Comparison of ENCODE assay signal across 12 cellular contexts in the genomic region with DNA sequence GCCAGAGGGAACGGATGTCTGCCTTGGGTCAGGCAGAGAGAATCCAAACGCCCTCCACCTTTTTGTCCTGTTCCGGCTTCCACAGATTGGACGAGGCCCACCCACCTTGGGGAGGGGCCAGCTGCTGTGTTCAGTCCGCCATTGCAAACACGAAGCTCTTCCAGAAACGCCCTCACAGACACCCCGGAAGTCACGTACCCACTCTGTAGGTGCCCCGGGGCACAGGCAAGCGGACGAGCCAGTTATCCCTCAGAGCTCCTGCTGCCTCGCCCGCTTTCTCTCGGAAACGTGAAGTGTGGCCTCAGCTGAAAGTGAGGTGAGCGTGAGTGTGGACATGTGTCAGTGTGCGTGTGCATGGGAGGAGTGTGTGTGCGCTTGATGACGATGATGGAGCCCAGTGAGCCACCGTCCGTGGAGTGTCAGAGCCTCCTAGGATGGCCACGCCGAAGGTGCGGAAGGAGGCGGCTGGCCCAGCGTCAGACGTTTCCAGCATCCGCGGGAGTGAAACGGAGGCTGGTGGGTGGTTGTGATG.
DNase-seq lines count a peak whose midpoint lies in the region; ATAC-seq and TF ChIP-seq lines count a peak whose summit lies in the region.
"Had no signal": no experiment of that assay in that cellular context is flagged by ENCODE, and none has a peak within 500 bp of the region (broad histone marks: within the 10 kb centered on the region; RNA-seq: fewer than 3 reads in every experiment).

No MANE protein-coding gene starts in this region.

- DNase-seq in Karpas-422, result no peak
- DNase-seq in NCI-H526 (lab: John Stamatoyannopoulos, UW), result peak; percentile 76 to 89
- DNase-seq in upper lobe of right lung, result peak; percentile 36
- no peak for DNase-seq in natural killer cell
- DNase-seq in CD4-positive, alpha-beta T cell, result no peak
- DNase-seq: activated CD8-positive, alpha-beta memory T cell treated with anti-CD3 and anti-CD28 coated beads for 24 hours; activated naive CD8-positive, alpha-beta T cell treated with anti-CD3 and anti-CD28 coated beads, Interleukin-2, amount 10 ng/mL, durations not matched to agents 7 days and 5 days; COR-L47; T-helper 2 cell had no signal

- no peaks in the 10 kb centered on the region for H3K9me2 ChIP-seq in Karpas-422 (replicated peaks; ENCODE audit: insufficient read depth, low read length)

- POLR2A ChIA-PET in CD4-positive, alpha-beta T cell (lab: Charles Lee), result no interaction called here

- H3K27ac ChIP-seq in Karpas-422 (ENCODE audit: low read length) (no peak overlapping the region), VCaP (peak overlapping the region; percentile 83), upper lobe of right lung (no peak overlapping the region)
- H3K27ac ChIP-seq in CD4-positive, alpha-beta T cell (ENCODE audit: low read depth, low read length), result no peak overlapping the region

- H3K9ac ChIP-seq in Karpas-422 (ENCODE audit: low read length), result 0 out of 2 replicates have a peak overlapping the region, but pooled peaks have one; percentile 17

- H3K4me1 Mint-ChIP-seq in natural killer cell, result no peaks in the 10 kb centered on the region
- no peaks in the 10 kb centered on the region for H3K4me1 Mint-ChIP-seq in CD4-positive, alpha-beta T cell (ENCODE audit: low read depth)
- H3K4me1 Mint-ChIP-seq: activated naive CD8-positive, alpha-beta T cell treated with anti-CD3 and anti-CD28 coated beads, Interleukin-2, amount 10 ng/mL, durations not matched to agents 7 days and 5 days had no signal

- H3K4me2 ChIP-seq in Karpas-422 (ENCODE audit: low read depth, low read length, poor library complexity, severe bottlenecking), result peak overlapping the region; percentile 17

- no peak for ATAC-seq in upper lobe of right lung
- no peak for ATAC-seq in HG03442 (IDR thresholded peaks at IDR 0.05; ENCODE audit: unreplicated experiment)
- ATAC-seq in natural killer cell, result no peak
- no peak for ATAC-seq in CD4-positive, alpha-beta T cell (ENCODE audit: poor library complexity)

- no peaks in the 10 kb centered on the region for H3K36me3 ChIP-seq in Karpas-422 (ENCODE audit: insufficient read depth, low read length)
- no peaks in the 10 kb centered on the region for H3K36me3 ChIP-seq in upper lobe of right lung

- H4K20me1 ChIP-seq in Karpas-422 (ENCODE audit: insufficient read depth, low read depth, low read length), result no peaks in the 10 kb centered on the region

- no peaks in the 10 kb centered on the region for H3K9me3 ChIP-seq in Karpas-422 (ENCODE audit: low read length)
- H3K9me3 ChIP-seq in upper lobe of right lung, result no peaks in the 10 kb centered on the region
- no peaks in the 10 kb centered on the region for H3K9me3 ChIP-seq in CD4-positive, alpha-beta T cell (ENCODE audit: control insufficient read depth, low read length)

- H3K27me3 Mint-ChIP-seq in natural killer cell (ENCODE audit: low read depth in 2 of 2), result no peaks in the 10 kb centered on the region
- H3K27me3 Mint-ChIP-seq in CD4-positive, alpha-beta T cell, result peaks cover 14% of the 10 kb centered on the region
- H3K27me3 Mint-ChIP-seq: activated naive CD8-positive, alpha-beta T cell treated with anti-CD3 and anti-CD28 coated beads, Interleukin-2, amount 10 ng/mL, durations not matched to agents 7 days and 5 days had no signal

- intact Hi-C loops in upper lobe of right lung (cut with DNase I), result no loop called here
- intact Hi-C loops in natural killer cell (cut with micrococcal nuclease), result no loop called here
- intact Hi-C loops in CD4-positive, alpha-beta T cell (cut with DNase I, micrococcal nuclease), result no loop called here

- H3K4me1 ChIP-seq in Karpas-422 (ENCODE audit: low read length) (no peaks in the 10 kb centered on the region), upper lobe of right lung (no peaks in the 10 kb centered on the region)

- TF ChIP-seq CTCF in VCaP (conservative IDR thresholded peaks at IDR 0.05), result no peak
- no peak for TF ChIP-seq CTCF in upper lobe of right lung (IDR thresholded peaks at IDR 0.05)
- TF ChIP-seq CTCF in natural killer cell (IDR thresholded peaks at IDR 0.05), result no peak
- no peak for TF ChIP-seq CTCF in CD4-positive, alpha-beta T cell (IDR thresholded peaks at IDR 0.05)

- no peak overlapping the region for H3K4me3 Mint-ChIP-seq in natural killer cell
- H3K4me3 Mint-ChIP-seq in CD4-positive, alpha-beta T cell, result no peak overlapping the region
- H3K4me3 Mint-ChIP-seq: activated naive CD8-positive, alpha-beta T cell treated with anti-CD3 and anti-CD28 coated beads, Interleukin-2, amount 10 ng/mL, durations not matched to agents 7 days and 5 days; IgD-negative memory B cell had no signal

- no peaks in the 10 kb centered on the region for H3K36me3 Mint-ChIP-seq in natural killer cell
- H3K36me3 Mint-ChIP-seq in CD4-positive, alpha-beta T cell (ENCODE audit: low read depth), result no peaks in the 10 kb centered on the region
- H3K36me3 Mint-ChIP-seq: activated naive CD8-positive, alpha-beta T cell treated with anti-CD3 and anti-CD28 coated beads, Interleukin-2, amount 10 ng/mL, durations not matched to agents 7 days and 5 days had no signal

- H3K4me3 ChIP-seq in Karpas-422 (ENCODE audit: low read length) (peak overlapping the region; percentile 30; the same call in 1 of the 2 replicates), upper lobe of right lung (no peak overlapping the region)

- H3K79me2 ChIP-seq in Karpas-422 (ENCODE audit: low read length), result no peaks in the 10 kb centered on the region

- H3K27ac Mint-ChIP-seq in natural killer cell, result no peak overlapping the region
- H3K27ac Mint-ChIP-seq in CD4-positive, alpha-beta T cell, result no peak overlapping the region
- H3K27ac Mint-ChIP-seq: activated naive CD8-positive, alpha-beta T cell treated with anti-CD3 and anti-CD28 coated beads, Interleukin-2, amount 10 ng/mL, durations not matched to agents 7 days and 5 days; IgD-negative memory B cell had no signal

- H3K9me3 Mint-ChIP-seq in natural killer cell, result no peaks in the 10 kb centered on the region
- peaks cover 5% of the 10 kb centered on the region for H3K9me3 Mint-ChIP-seq in CD4-positive, alpha-beta T cell

- no peak overlapping the region for H2AFZ ChIP-seq in Karpas-422 (ENCODE audit: low read length)

- no peaks in the 10 kb centered on the region for H3K27me3 ChIP-seq in Karpas-422 (ENCODE audit: low read length)
- peaks cover 17% of the 10 kb centered on the region for H3K27me3 ChIP-seq in upper lobe of right lung
- H3K27me3 ChIP-seq in CD4-positive, alpha-beta T cell (ENCODE audit: control insufficient read depth, insufficient read depth, low read length), result no peaks in the 10 kb centered on the region

- CTCF ChIA-PET in CD4-positive, alpha-beta T cell (lab: Charles Lee), result no interaction called here

Comparison
In these comparisons a context has a peak if more than half of its experiments do, and no peak if none do; other contexts are left out.
1. DNase-seq: peak in NCI-H526 (2 of 2) and upper lobe of right lung (single experiment); none in Karpas-422 (single experiment), natural killer cell (single experiment) and CD4-positive, alpha-beta T cell (0 of 10).